23 cellular contexts compared by ENCODE assay signal in the genomic region with DNA sequence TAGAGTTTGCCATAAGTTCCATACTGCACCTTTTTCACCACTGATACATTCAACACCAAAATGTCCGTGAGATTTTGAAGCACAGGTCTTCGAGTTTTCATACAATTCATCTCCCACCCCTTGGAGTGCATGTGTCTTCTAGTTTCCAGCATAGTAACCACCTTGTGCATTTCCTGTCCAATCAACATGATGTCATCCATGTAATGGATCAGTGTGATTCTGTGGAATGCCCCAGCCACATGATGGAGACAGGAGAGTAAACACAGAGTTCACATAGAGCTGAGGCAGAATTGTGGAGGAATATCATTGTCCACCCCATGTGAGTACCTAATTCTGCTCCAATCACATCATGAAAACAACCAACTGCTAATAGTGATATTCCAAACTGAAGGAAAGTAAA.
"Had no signal": no experiment of that assay in that cellular context is flagged by ENCODE, and none has a peak within 500 bp of the region (broad histone marks: within the 10 kb centered on the region; RNA-seq: fewer than 3 reads in every experiment).

No MANE protein-coding gene starts in this region.

- H3K4me1 ChIP-seq: foreskin keratinocyte, parathyroid adenoma, prostate gland, spleen, testis had no signal

- H3K27ac ChIP-seq: foreskin keratinocyte, hepatocyte, parathyroid adenoma, prostate gland, spleen, testis had no signal

- H3K36me3 Mint-ChIP-seq: naive thymus-derived CD4-positive, alpha-beta T cell; stimulated activated naive B cell treated with anti-CD40 and anti-IgM and Interleukin-4, amounts not matched to agents 10 μg/mL and 1 μg/mL and 100 μg/mL, for 72 hours; type B pancreatic cell had no signal

- H3K9me3 Mint-ChIP-seq: nephron progenitor cell had no signal

- H2AFZ ChIP-seq: hepatocyte, parathyroid adenoma had no signal

- H3K27me3 ChIP-seq: foreskin keratinocyte, hepatocyte, spleen, testis had no signal

- H3K4me3 Mint-ChIP-seq: dendritic cell treated with granulocyte-macrophage colony-stimulating factor and Interleukin-4, amounts not matched to agents 40 ng/mL and 50 ng/mL, for 4 days; effector memory CD8-positive, alpha-beta T cell; naive thymus-derived CD4-positive, alpha-beta T cell; nephron progenitor cell; stimulated activated naive B cell treated with anti-CD40 and anti-IgM and Interleukin-4, amounts not matched to agents 10 μg/mL and 1 μg/mL and 100 μg/mL, for 72 hours; stimulated activated naive CD8-positive, alpha-beta T cell treated with anti-CD3 and anti-CD28 coated beads, Interleukin-15, amount 100 ng/mL, for 72 hours; type B pancreatic cell had no signal

- H3K27ac Mint-ChIP-seq: dendritic cell treated with granulocyte-macrophage colony-stimulating factor and Interleukin-4, amounts not matched to agents 40 ng/mL and 50 ng/mL, for 4 days; effector memory CD8-positive, alpha-beta T cell; naive thymus-derived CD4-positive, alpha-beta T cell; nephron progenitor cell; stimulated activated naive CD8-positive, alpha-beta T cell treated with anti-CD3 and anti-CD28 coated beads, Interleukin-15, amount 100 ng/mL, for 72 hours; type B pancreatic cell had no signal

- H3K4me1 Mint-ChIP-seq: naive thymus-derived CD4-positive, alpha-beta T cell; nephron progenitor cell; stimulated activated naive B cell treated with anti-CD40 and anti-IgM and Interleukin-4, amounts not matched to agents 10 μg/mL and 1 μg/mL and 100 μg/mL, for 72 hours; stimulated activated naive CD8-positive, alpha-beta T cell treated with anti-CD3 and anti-CD28 coated beads, Interleukin-15, amount 100 ng/mL, for 72 hours had no signal

- H3K79me2 ChIP-seq: hepatocyte, parathyroid adenoma had no signal

- ATAC-seq: effector memory CD8-positive, alpha-beta T cell; foreskin keratinocyte; left lobe of liver; naive thymus-derived CD4-positive, alpha-beta T cell; sciatic nerve; stimulated activated naive B cell treated with anti-CD40 and anti-IgM and Interleukin-4, amounts not matched to agents 10 μg/mL and 1 μg/mL and 100 μg/mL, for 72 hours; stimulated activated naive CD8-positive, alpha-beta T cell treated with anti-CD3 and anti-CD28 coated beads, Interleukin-15, amount 100 ng/mL, for 72 hours had no signal

- H3K4me3 ChIP-seq: hepatocyte, prostate gland, spleen, testis had no signal

- DNase-seq: effector memory CD8-positive, alpha-beta T cell; erythroblast; foreskin keratinocyte; head of caudate nucleus; mammary epithelial cell; naive thymus-derived CD4-positive, alpha-beta T cell; nephron progenitor cell; retina; spleen; stimulated activated CD4-positive, alpha-beta T cell treated with anti-CD3 and anti-CD28 coated beads, Interleukin-2, amount 100 ng/mL, for 24 hours; stimulated activated CD4-positive, alpha-beta T cell treated with anti-CD3 and anti-CD28 coated beads, Interleukin-4, amount 100 ng/mL, for 4 hours; stimulated activated naive B cell treated with anti-CD40 and anti-IgM and Interleukin-4, amounts not matched to agents 10 μg/mL and 1 μg/mL and 100 μg/mL, for 72 hours; stimulated activated naive CD8-positive, alpha-beta T cell treated with anti-CD3 and anti-CD28 coated beads, Interleukin-15, amount 100 ng/mL, for 72 hours; testis had no signal

- FAIRE-seq: colon, urothelium cell line had no signal

- H3K36me3 ChIP-seq: prostate gland, spleen had no signal

- H3K4me2 ChIP-seq: hepatocyte had no signal

- H3K9ac ChIP-seq: parathyroid adenoma had no signal

- H3K9me3 ChIP-seq: prostate gland, testis had no signal

- H3K27me3 Mint-ChIP-seq: dendritic cell treated with granulocyte-macrophage colony-stimulating factor and Interleukin-4, amounts not matched to agents 40 ng/mL and 50 ng/mL, for 4 days; effector memory CD8-positive, alpha-beta T cell; naive thymus-derived CD4-positive, alpha-beta T cell; stimulated activated naive B cell treated with anti-CD40 and anti-IgM and Interleukin-4, amounts not matched to agents 10 μg/mL and 1 μg/mL and 100 μg/mL, for 72 hours; stimulated activated naive CD8-positive, alpha-beta T cell treated with anti-CD3 and anti-CD28 coated beads, Interleukin-15, amount 100 ng/mL, for 72 hours had no signal
